Comparison of ENCODE assay signal across 10 cellular contexts in genomic region chr6:89116702-89117101, GRCh38. TPM values are rescaled to one million over a fixed set of nuclear protein-coding genes. Genes with fewer than 3 reads are reported as not detected.
DNase-seq lines count a peak whose midpoint lies in the region; ATAC-seq, FAIRE-seq and TF ChIP-seq lines count a peak whose summit lies in the region.
"Had no signal": no experiment of that assay in that cellular context is flagged by ENCODE, and none has a peak within 500 bp of the region (broad histone marks: within the 10 kb centered on the region; RNA-seq: fewer than 3 reads in every experiment).

No MANE protein-coding gene starts in this region.

- TF ChIP-seq EP300 in stomach (IDR thresholded peaks at IDR 0.05): no peak

- H3K4me1 ChIP-seq in kidney (ENCODE audit: control insufficient read depth in 1 of 2, insufficient read depth in 1 of 2, low read depth in 1 of 2, low read length in 2 of 2) (peaks cover 3 to 5% of the 10 kb centered on the region in 2 donors), stomach (peaks cover 0 to 26% (median 18%) of the 10 kb centered on the region in 4 donors)

- no peak for DNase-seq in activated T-cell treated with anti-CD3 and anti-CD28 coated beads, Interleukin-2, amount 50 U/mL, for 24 hours
- DNase-seq in activated T-cell treated with anti-CD3 and anti-CD28 coated beads, Interleukin-2, amount 50 U/mL, for 1 hour: no peak
- DNase-seq in activated T-helper 2 cell treated with anti-CD3 and anti-CD28 coated beads, Interferon-gamma antibody, Interleukin-2, Interleukin-4, amounts not matched to agents 10 μg/mL and 5 μg/mL and 100 μg/mL, durations not matched to agents 14 hours and 24 hours and 36 hours (ENCODE audit: low spot score): no peak
- DNase-seq in kidney (no peak), stomach (no peak), erythroblast (lab: John Stamatoyannopoulos, UW) (no peak)
- DNase-seq: NCI-H2029 had no signal

- H3K36me3 Mint-ChIP-seq in activated T-cell treated with anti-CD3 and anti-CD28 coated beads, Interleukin-2, amount 50 U/mL, for 24 hours (ENCODE audit: low read depth): no peaks in the 10 kb centered on the region
- H3K36me3 Mint-ChIP-seq in activated T-helper 2 cell treated with anti-CD3 and anti-CD28 coated beads, Interferon-gamma antibody, Interleukin-2, Interleukin-4, amounts not matched to agents 10 μg/mL and 5 μg/mL and 100 μg/mL, durations not matched to agents 14 hours and 24 hours and 36 hours (ENCODE audit: low read depth): no peaks in the 10 kb centered on the region

- ATAC-seq in HG02938 (IDR thresholded peaks at IDR 0.05; ENCODE audit: unreplicated experiment) (no peak), HG03439 (IDR thresholded peaks at IDR 0.05; ENCODE audit: unreplicated experiment) (no peak)

- H3K9ac ChIP-seq in kidney (ENCODE audit: low read length in 2 of 2): peak overlapping the region in 1 of 2 donors; percentile 53

- H3K27ac Mint-ChIP-seq in activated T-cell treated with anti-CD3 and anti-CD28 coated beads, Interleukin-2, amount 50 U/mL, for 24 hours: no peak overlapping the region
- H3K27ac Mint-ChIP-seq in activated T-helper 2 cell treated with anti-CD3 and anti-CD28 coated beads, Interferon-gamma antibody, Interleukin-2, Interleukin-4, amounts not matched to agents 10 μg/mL and 5 μg/mL and 100 μg/mL, durations not matched to agents 14 hours and 24 hours and 36 hours: no peak overlapping the region

- intact Hi-C loops in activated T-helper 2 cell treated with anti-CD3 and anti-CD28 coated beads, Interferon-gamma antibody, Interleukin-2, Interleukin-4, amounts not matched to agents 10 μg/mL and 5 μg/mL and 100 μg/mL, durations not matched to agents 14 hours and 24 hours and 36 hours (cut with micrococcal nuclease): no loop called here
- intact Hi-C loops in kidney (cut with DNase I) (no loop called here), stomach (cut with DNase I; ENCODE audit: low total_unique reads) (loop anchor here (10.0 kb wide), 1 partner anchor 142 kb away; no protein-coding TSS in a partner anchor)

- TF ChIP-seq CTCF in kidney (IDR thresholded peaks at IDR 0.05; ENCODE audit: borderline replicate concordance, extremely low read depth, insufficient read depth): no peak
- no peak for TF ChIP-seq CTCF in stomach (IDR thresholded peaks at IDR 0.05)

- no peaks in the 10 kb centered on the region for H3K9me3 Mint-ChIP-seq in activated T-cell treated with anti-CD3 and anti-CD28 coated beads, Interleukin-2, amount 50 U/mL, for 24 hours
- no peaks in the 10 kb centered on the region for H3K9me3 Mint-ChIP-seq in activated T-helper 2 cell treated with anti-CD3 and anti-CD28 coated beads, Interferon-gamma antibody, Interleukin-2, Interleukin-4, amounts not matched to agents 10 μg/mL and 5 μg/mL and 100 μg/mL, durations not matched to agents 14 hours and 24 hours and 36 hours

- H3K9me3 ChIP-seq in kidney (ENCODE audit: control insufficient read depth in 1 of 2, low read length in 2 of 2) (no peaks in the 10 kb centered on the region), stomach (no peaks in the 10 kb centered on the region)
- H3K9me3 ChIP-seq: spleen had no signal

- no peak overlapping the region for H3K27ac ChIP-seq in kidney (ENCODE audit: low read depth in 2 of 2, low read length in 2 of 2)
- peak overlapping the region in 1 of 5 donors; percentile 26 for H3K27ac ChIP-seq in stomach

- peaks cover 8% of the 10 kb centered on the region for H3K4me1 Mint-ChIP-seq in activated T-cell treated with anti-CD3 and anti-CD28 coated beads, Interleukin-2, amount 50 U/mL, for 24 hours (ENCODE audit: low read depth)
- H3K4me1 Mint-ChIP-seq in activated T-helper 2 cell treated with anti-CD3 and anti-CD28 coated beads, Interferon-gamma antibody, Interleukin-2, Interleukin-4, amounts not matched to agents 10 μg/mL and 5 μg/mL and 100 μg/mL, durations not matched to agents 14 hours and 24 hours and 36 hours (ENCODE audit: low read depth): peaks cover 7% of the 10 kb centered on the region

- peaks cover 13% of the 10 kb centered on the region for H3K27me3 Mint-ChIP-seq in activated T-cell treated with anti-CD3 and anti-CD28 coated beads, Interleukin-2, amount 50 U/mL, for 24 hours
- H3K27me3 Mint-ChIP-seq in activated T-helper 2 cell treated with anti-CD3 and anti-CD28 coated beads, Interferon-gamma antibody, Interleukin-2, Interleukin-4, amounts not matched to agents 10 μg/mL and 5 μg/mL and 100 μg/mL, durations not matched to agents 14 hours and 24 hours and 36 hours (ENCODE audit: low read depth): peaks cover 37% of the 10 kb centered on the region

- H3K27me3 ChIP-seq in stomach: no peaks in the 10 kb centered on the region

- WGBS in stomach, 5 donors: 63 to 69% (median 65%) methylated on average over 6 of the region's 6 CpGs

- H3K4me3 ChIP-seq in kidney (ENCODE audit: low read length in 2 of 2) (peak overlapping the region; percentile 72 to 81), stomach (peak overlapping the region in 3 of 4 donors; percentile 53 to 90 (median 82))

- FAIRE-seq in kidney (lab: Jason Lieb, UNC): no peak

- H3K4me3 Mint-ChIP-seq in activated T-cell treated with anti-CD3 and anti-CD28 coated beads, Interleukin-2, amount 50 U/mL, for 24 hours: peak overlapping the region; percentile 80
- H3K4me3 Mint-ChIP-seq in activated T-helper 2 cell treated with anti-CD3 and anti-CD28 coated beads, Interferon-gamma antibody, Interleukin-2, Interleukin-4, amounts not matched to agents 10 μg/mL and 5 μg/mL and 100 μg/mL, durations not matched to agents 14 hours and 24 hours and 36 hours (ENCODE audit: low read depth): peak overlapping the region; percentile 79

- no peaks in the 10 kb centered on the region for H3K36me3 ChIP-seq in kidney (ENCODE audit: control insufficient read depth in 1 of 2, insufficient read depth in 2 of 2, low read length in 2 of 2)
- H3K36me3 ChIP-seq in stomach: no peaks in the 10 kb centered on the region
- H3K36me3 ChIP-seq: spleen had no signal

- TF ChIP-seq POLR2A in stomach (IDR thresholded peaks at IDR 0.05) (no peak), erythroblast (IDR thresholded peaks at IDR 0.05; ENCODE audit: low read length) (no peak)

RNA-seq across cellular contexts. Expression of gene SRSF12, which starts 1.2 kb away (rescaled TPM):
- total RNA-seq in activated T-helper 2 cell treated with anti-CD3 and anti-CD28 coated beads, Interferon-gamma antibody, Interleukin-2, Interleukin-4, amounts not matched to agents 10 μg/mL and 5 μg/mL and 100 μg/mL, durations not matched to agents 14 hours and 24 hours and 36 hours: 0.07 and 0.09 TPM in 2 replicates
- 2.3 TPM for total RNA-seq in kidney
- 1.0 TPM for polyA plus RNA-seq in kidney (ENCODE audit: insufficient read depth, low read depth, low replicate concordance)
- 1 to 10 TPM in 1 of 5 donors, not detected in 4; 6.8 TPM for total RNA-seq in stomach
- under 1 TPM in 2 of 3 donors, not detected in 1; 0.38 to 0.44 TPM for polyA plus RNA-seq in stomach

RNA-seq across cellular contexts. Expression of gene PM20D2, which starts 29.2 kb away (rescaled TPM):
- 14.8 and 15.3 TPM in 2 replicates for total RNA-seq in activated T-helper 2 cell treated with anti-CD3 and anti-CD28 coated beads, Interferon-gamma antibody, Interleukin-2, Interleukin-4, amounts not matched to agents 10 μg/mL and 5 μg/mL and 100 μg/mL, durations not matched to agents 14 hours and 24 hours and 36 hours
- total RNA-seq in kidney: 14.4 TPM
- 5.7 TPM for polyA plus RNA-seq in kidney (ENCODE audit: insufficient read depth, low read depth, low replicate concordance)
- 10 to 100 TPM in 3 of 5 donors, 1 to 10 TPM in 2; 1.2 to 22.4 (median 11.6) TPM for total RNA-seq in stomach
- 1 to 10 TPM; 4.6 to 6.5 (median 4.7) TPM for polyA plus RNA-seq in stomach

RNA-seq across cellular contexts. Expression of gene PNRC1, which starts 36.2 kb away (rescaled TPM):
- total RNA-seq in activated T-helper 2 cell treated with anti-CD3 and anti-CD28 coated beads, Interferon-gamma antibody, Interleukin-2, Interleukin-4, amounts not matched to agents 10 μg/mL and 5 μg/mL and 100 μg/mL, durations not matched to agents 14 hours and 24 hours and 36 hours: 60.7 and 66.0 TPM in 2 replicates
- total RNA-seq in kidney (232 TPM), stomach (100 to 1,000 TPM; 125 to 265 (median 158) TPM)
- polyA plus RNA-seq in kidney (ENCODE audit: insufficient read depth, low read depth, low replicate concordance) (72.0 TPM), stomach (10 to 100 TPM; 38.5 to 76.7 (median 49.2) TPM)
